In genomic region chr2:30425326-30425725, GRCh38 we compare ENCODE assay signal across 17 cellular contexts. TPM values are rescaled to one million over a fixed set of nuclear protein-coding genes. Genes with fewer than 3 reads are reported as not detected.
A peak's percentile ranks its signal among the peaks of the same experiment; 100 is the strongest.
DNase-seq lines count a peak whose midpoint lies in the region; ATAC-seq and TF ChIP-seq lines count a peak whose summit lies in the region.
"Had no signal": no experiment of that assay in that cellular context is flagged by ENCODE, and none has a peak within 500 bp of the region (broad histone marks: within the 10 kb centered on the region; RNA-seq: fewer than 3 reads in every experiment).

No MANE protein-coding gene starts in this region.

- peaks cover 48 to 85% (median 79%) of the 10 kb centered on the region in 7 donors for H3K4me1 Mint-ChIP-seq in naive thymus-derived CD4-positive, alpha-beta T cell

- CTCF ChIA-PET in naive thymus-derived CD4-positive, alpha-beta T cell (lab: Charles Lee) = interaction anchor here (1.1 to 1.4 kb wide), 2 partner anchors 88 to 90 kb away, joined by 3 to 4 read pairs; no protein-coding TSS in a partner anchor

- H3K9me3 ChIP-seq in esophagus muscularis mucosa = no peaks in the 10 kb centered on the region
- H3K9me3 ChIP-seq in naive thymus-derived CD4-positive, alpha-beta T cell (ENCODE audit: control insufficient read depth in 2 of 3, low read length in 3 of 3) = no peaks in the 10 kb centered on the region
- H3K9me3 ChIP-seq: adrenal gland, right lobe of liver, tibial nerve had no signal

- TF ChIP-seq EP300 in esophagus muscularis mucosa (IDR thresholded peaks at IDR 0.05) = no peak

- POLR2A ChIA-PET in naive thymus-derived CD4-positive, alpha-beta T cell (lab: Charles Lee) = interaction anchor here (1.3 to 2.6 kb wide), 3 partner anchors 22 to 88 kb away, joined by 5 to 9 read pairs (median 5); partner anchors contain the start of gene LCLAT1

- no peaks in the 10 kb centered on the region for H3K36me3 ChIP-seq in esophagus muscularis mucosa
- no peaks in the 10 kb centered on the region for H3K36me3 ChIP-seq in naive thymus-derived CD4-positive, alpha-beta T cell (ENCODE audit: control insufficient read depth in 2 of 3, insufficient read depth in 3 of 3, low read length in 3 of 3)
- H3K36me3 ChIP-seq: adrenal gland, right lobe of liver, tibial nerve had no signal

- no peak for TF ChIP-seq CTCF in esophagus muscularis mucosa (IDR thresholded peaks at IDR 0.05)

- no peaks in the 10 kb centered on the region for H3K27me3 ChIP-seq in esophagus muscularis mucosa
- H3K27me3 ChIP-seq in naive thymus-derived CD4-positive, alpha-beta T cell (ENCODE audit: control insufficient read depth in 2 of 2, insufficient read depth in 2 of 2, low read length in 2 of 2) = no peaks in the 10 kb centered on the region
- H3K27me3 ChIP-seq: adrenal gland, right lobe of liver, tibial nerve had no signal

- no peak for TF ChIP-seq POLR2A in esophagus muscularis mucosa (IDR thresholded peaks at IDR 0.05; ENCODE audit: low read depth)

- no peak overlapping the region for H3K4me3 ChIP-seq in esophagus muscularis mucosa
- no peak overlapping the region for H3K4me3 ChIP-seq in naive thymus-derived CD4-positive, alpha-beta T cell (ENCODE audit: low read length)
- H3K4me3 ChIP-seq: adrenal gland, GM23338, right lobe of liver, tibial nerve had no signal

- H3K9me3 Mint-ChIP-seq in naive thymus-derived CD4-positive, alpha-beta T cell = peaks cover 0 to 8% (median 1%) of the 10 kb centered on the region in 11 donors
- H3K9me3 Mint-ChIP-seq: CD4-positive, alpha-beta memory T cell; GM23338 had no signal

- H3K4me1 ChIP-seq in esophagus muscularis mucosa = peaks cover 20 to 39% (median 33%) of the 10 kb centered on the region in 4 donors
- peaks cover 24 to 66% of the 10 kb centered on the region in 2 donors for H3K4me1 ChIP-seq in naive thymus-derived CD4-positive, alpha-beta T cell (ENCODE audit: control insufficient read depth in 2 of 2, insufficient read depth in 2 of 2, low read length in 2 of 2)
- H3K4me1 ChIP-seq: adrenal gland, right lobe of liver had no signal

- no peak for ATAC-seq in naive thymus-derived CD4-positive, alpha-beta T cell
- ATAC-seq in HG03460 (IDR thresholded peaks at IDR 0.05; ENCODE audit: unreplicated experiment) (no peak), GM19452 (IDR thresholded peaks at IDR 0.05; ENCODE audit: unreplicated experiment) (no peak)
- ATAC-seq: GM23338, right lobe of liver had no signal

- peaks cover 0 to 12% (median 0%) of the 10 kb centered on the region in 5 donors for H3K36me3 Mint-ChIP-seq in naive thymus-derived CD4-positive, alpha-beta T cell
- H3K36me3 Mint-ChIP-seq: CD4-positive, alpha-beta memory T cell; memory B cell had no signal

- peak overlapping the region in 6 of 9 donors; percentile 60 to 98 (median 92) for H3K27ac Mint-ChIP-seq in naive thymus-derived CD4-positive, alpha-beta T cell
- H3K27ac Mint-ChIP-seq: activated T-helper 1 cell treated with anti-CD3 and anti-CD28 coated beads, Interleukin-12 subunit alpha, Interleukin-12 subunit beta, Interleukin-2, Interleukin-4 antibody, amounts not matched to agents 30 ng/mL and 10 ng/mL and 1 ng/mL, durations not matched to agents 14 hours and 24 hours and 36 hours; GM23338; memory B cell had no signal

- H3K4me3 Mint-ChIP-seq in naive thymus-derived CD4-positive, alpha-beta T cell = no peak overlapping the region
- H3K4me3 Mint-ChIP-seq: CD4-positive, alpha-beta memory T cell; GM23338; memory B cell had no signal

- whole genome bisulfite sequencing in esophagus muscularis mucosa = 42% methylated on average over 4 of the region's 4 CpGs

- H3K27me3 Mint-ChIP-seq in naive thymus-derived CD4-positive, alpha-beta T cell = no peaks in the 10 kb centered on the region
- H3K27me3 Mint-ChIP-seq: CD4-positive, alpha-beta memory T cell; memory B cell had no signal

- peak overlapping the region in 3 of 4 donors; percentile 39 to 61 (median 52) for H3K27ac ChIP-seq in esophagus muscularis mucosa (replicated peaks in 1 of 4)
- no peak overlapping the region for H3K27ac ChIP-seq in naive thymus-derived CD4-positive, alpha-beta T cell (ENCODE audit: low read depth, low read length)
- H3K27ac ChIP-seq: adrenal gland, right lobe of liver, tibial nerve, VCaP had no signal

- intact Hi-C loops in esophagus muscularis mucosa (cut with DNase I) = no loop called here
- intact Hi-C loops in naive thymus-derived CD4-positive, alpha-beta T cell (cut with micrococcal nuclease) = no loop called here

- DNase-seq in AG08395 (ENCODE audit: low spot score) (peak; percentile 91), NCI-H1694 (lab: John Stamatoyannopoulos, UW) (peak; percentile 66), esophagus muscularis mucosa (ENCODE audit: extremely low spot score) (no peak), HuH-7 (ENCODE audit: low spot score) (no peak)
- DNase-seq in naive thymus-derived CD4-positive, alpha-beta T cell = no peak
- DNase-seq in stimulated activated CD4-positive, alpha-beta T cell treated with anti-CD3 and anti-CD28 coated beads, Interleukin-2, amount 100 ng/mL, for 48 hours = no peak
- DNase-seq: CD4-positive, alpha-beta memory T cell; KG1; right lobe of liver had no signal

RNA-seq across cellular contexts. Expression of gene LCLAT1, which starts 21.7 kb away (rescaled TPM):
- 10 to 100 TPM; 24.9 to 62.9 (median 36.3) TPM for total RNA-seq in esophagus muscularis mucosa
- 10 to 100 TPM; 18.2 to 25.2 (median 22.2) TPM for total RNA-seq in naive thymus-derived CD4-positive, alpha-beta T cell
- polyA plus RNA-seq in naive thymus-derived CD4-positive, alpha-beta T cell = 10 to 100 TPM; 16.2 to 37.6 TPM

Comparison
In these comparisons a context has a peak if more than half of its experiments do, and no peak if none do; other contexts are left out.
1. DNase-seq: peak in AG08395 (single experiment) and NCI-H1694 (single experiment); none in esophagus muscularis mucosa (single experiment), naive thymus-derived CD4-positive, alpha-beta T cell (0 of 9), HuH-7 (single experiment) and stimulated activated CD4-positive, alpha-beta T cell treated with anti-CD3 and anti-CD28 coated beads, Interleukin-2, amount 100 ng/mL, for 48 hours (0 of 2).